17 cellular contexts compared by ENCODE assay signal in the genomic region with DNA sequence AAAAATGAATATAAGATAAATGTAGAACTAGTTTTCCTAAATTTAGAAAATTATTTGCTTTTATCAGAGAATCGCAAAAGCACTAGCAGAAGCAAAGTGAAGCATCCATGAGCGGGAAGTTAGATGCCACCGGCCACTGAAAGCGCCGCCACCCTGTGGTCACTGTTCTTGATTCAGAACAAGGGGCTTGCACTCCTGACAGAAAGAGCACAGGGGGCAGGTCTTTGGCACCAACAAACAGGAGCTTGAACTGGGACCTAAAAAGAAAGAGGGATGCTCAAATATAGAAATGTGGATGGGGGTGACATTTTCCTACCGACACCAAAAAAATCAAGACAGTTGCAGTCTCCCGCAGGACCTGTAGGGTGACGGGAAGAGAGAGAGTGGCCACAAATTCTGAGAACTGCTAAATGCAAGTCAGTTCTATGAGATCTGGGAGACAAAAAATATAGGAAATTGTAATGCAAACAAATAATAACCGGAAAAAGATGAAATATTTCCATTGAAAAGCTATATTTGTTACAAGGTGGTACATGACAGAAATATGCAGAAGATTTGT.
"Had no signal": no experiment of that assay in that cellular context is flagged by ENCODE, and none has a peak within 500 bp of the region (broad histone marks: within the 10 kb centered on the region; RNA-seq: fewer than 3 reads in every experiment).

No MANE protein-coding gene starts in this region.

- H3K36me3 Mint-ChIP-seq: naive B cell; stimulated activated naive B cell treated with anti-CD40 and anti-IgM and Interleukin-4, amounts not matched to agents 10 μg/mL and 1 μg/mL and 100 μg/mL, for 72 hours had no signal

- H3K27ac Mint-ChIP-seq: naive B cell; stimulated activated naive B cell treated with anti-CD40 and anti-IgM and Interleukin-4, amounts not matched to agents 10 μg/mL and 1 μg/mL and 100 μg/mL, for 72 hours had no signal

- H3K4me1 Mint-ChIP-seq: naive B cell; stimulated activated naive B cell treated with anti-CD40 and anti-IgM and Interleukin-4, amounts not matched to agents 10 μg/mL and 1 μg/mL and 100 μg/mL, for 72 hours had no signal

- DNase-seq: activated CD4-positive, alpha-beta T cell treated with anti-CD3 and anti-CD28 coated beads, Interleukin-2, amount 50 U/mL, for 4 hours; activated CD4-positive, CD25-positive, alpha-beta regulatory T cell treated with anti-CD3 and anti-CD28 coated beads, Interleukin-2, amount 50 U/mL, for 72 hours; activated naive CD4-positive, alpha-beta T cell treated with anti-CD3 and anti-CD28 coated beads, Interleukin-2, amount 50 U/mL, for 16 hours; activated T-cell treated with anti-CD3 and anti-CD28 coated beads, Interleukin-2, amount 50 U/mL, for 1 hour; adrenal gland; colonic mucosa; effector CD4-positive, alpha-beta T cell; hypothalamus; left colon; naive B cell; spleen; stimulated activated CD4-positive, alpha-beta T cell treated with anti-CD3 and anti-CD28 coated beads, Interleukin-1b, Interleukin-23, amount 100 ng/mL, for 48 hours; stimulated activated naive B cell treated with anti-CD40 and anti-IgM and Interleukin-4, amounts not matched to agents 10 μg/mL and 1 μg/mL and 100 μg/mL, for 72 hours; transverse colon had no signal

- H3K4me1 ChIP-seq: adrenal gland, colonic mucosa, prostate gland, spleen, transverse colon had no signal

- H3K36me3 ChIP-seq: adrenal gland, colonic mucosa, prostate gland, spleen, transverse colon had no signal

- H3K9me3 Mint-ChIP-seq: stimulated activated naive B cell treated with anti-CD40 and anti-IgM and Interleukin-4, amounts not matched to agents 10 μg/mL and 1 μg/mL and 100 μg/mL, for 72 hours had no signal

- H3K4me3 ChIP-seq: adrenal gland, colonic mucosa, lung, prostate gland, spleen, transverse colon had no signal

- H3K27me3 Mint-ChIP-seq: naive B cell; stimulated activated naive B cell treated with anti-CD40 and anti-IgM and Interleukin-4, amounts not matched to agents 10 μg/mL and 1 μg/mL and 100 μg/mL, for 72 hours had no signal

- H3K9me3 ChIP-seq: adrenal gland, colonic mucosa, prostate gland, spleen, transverse colon had no signal

- H3K27ac ChIP-seq: adrenal gland, colonic mucosa, prostate gland, spleen, transverse colon had no signal

- H3K4me3 Mint-ChIP-seq: naive B cell; stimulated activated naive B cell treated with anti-CD40 and anti-IgM and Interleukin-4, amounts not matched to agents 10 μg/mL and 1 μg/mL and 100 μg/mL, for 72 hours had no signal

- ATAC-seq: left colon; sciatic nerve; stimulated activated naive B cell treated with anti-CD40 and anti-IgM and Interleukin-4, amounts not matched to agents 10 μg/mL and 1 μg/mL and 100 μg/mL, for 72 hours had no signal

- H3K27me3 ChIP-seq: adrenal gland, colonic mucosa, spleen, transverse colon had no signal
